ENCODE assay signal across 17 cellular contexts in the genomic region with DNA sequence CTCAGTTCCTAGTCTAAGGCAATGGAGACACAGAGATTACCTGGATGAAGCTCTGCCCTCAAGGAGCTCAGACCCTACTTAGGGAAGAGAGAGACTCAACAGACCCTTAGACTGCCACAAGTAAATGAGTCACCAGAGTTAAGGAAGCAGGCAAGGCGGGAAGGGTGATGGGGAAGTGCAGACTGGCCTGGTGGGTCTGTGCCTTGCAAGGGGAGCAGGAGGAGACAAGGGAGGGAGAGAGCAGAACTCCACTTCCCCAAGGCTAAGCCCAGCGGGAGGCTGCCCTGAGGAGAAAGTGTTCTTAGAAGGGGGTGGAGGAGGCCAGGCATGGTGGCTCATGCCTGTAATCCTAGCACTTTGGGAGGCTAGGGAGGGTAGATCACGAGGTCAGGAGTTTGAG.
A peak's percentile ranks its signal among the peaks of the same experiment; 100 is the strongest.
DNase-seq lines count a peak whose midpoint lies in the region; ATAC-seq and TF ChIP-seq lines count a peak whose summit lies in the region.
"Had no signal": no experiment of that assay in that cellular context is flagged by ENCODE, and none has a peak within 500 bp of the region (broad histone marks: within the 10 kb centered on the region; RNA-seq: fewer than 3 reads in every experiment).

No MANE protein-coding gene starts in this region.

- no peak overlapping the region for H3K4me3 ChIP-seq in tibial nerve
- H3K4me3 ChIP-seq: PC-9, SJSA1 had no signal

- peak; percentile 18 for DNase-seq in activated CD8-positive, alpha-beta memory T cell treated with anti-CD3 and anti-CD28 coated beads, Interleukin-2, amount 50 U/mL, for 48 hours
- DNase-seq in activated CD8-positive, alpha-beta memory T cell treated with anti-CD3 and anti-CD28 coated beads, Interleukin-2, amount 50 U/mL, for 4 hours, result no peak
- DNase-seq in MV-4-11 (lab: John Stamatoyannopoulos, UW) (peak; percentile 77), islet precursor cell (peak; percentile 51), ACHN (no peak), tibial nerve (ENCODE audit: low spot score in 2 of 2) (no peak), globus pallidus (ENCODE audit: low spot score) (no peak)
- DNase-seq: DMS79, H7, NCI-H1417 treated with DMSO at 0.1 percent for 48 hours, NCI-H187 treated with DMSO at 0.1 percent for 48 hours, NCI-H2227 treated with DMSO at 0.1 percent for 48 hours, NCI-H510A treated with DMSO at 0.1 percent for 48 hours, NCI-H82, PC-9 had no signal

- H3K36me3 ChIP-seq in tibial nerve, result no peaks in the 10 kb centered on the region
- H3K36me3 ChIP-seq: SJSA1 had no signal

- no peaks in the 10 kb centered on the region for H3K27me3 ChIP-seq in tibial nerve

- H3K27ac ChIP-seq in tibial nerve, result peak overlapping the region in 1 of 4 donors; percentile 29
- H3K27ac ChIP-seq: PC-9, SJSA1 had no signal

- no peak for ATAC-seq in HG03280 (IDR thresholded peaks at IDR 0.05; ENCODE audit: unreplicated experiment)

- H3K9me3 ChIP-seq in tibial nerve, result no peaks in the 10 kb centered on the region
- H3K9me3 ChIP-seq: SJSA1 had no signal

- no peak for TF ChIP-seq POLR2A in tibial nerve (IDR thresholded peaks at IDR 0.05)

- TF ChIP-seq EP300 in tibial nerve (IDR thresholded peaks at IDR 0.05), result no peak

- in situ Hi-C loops in ACHN (cut with HindIII; ENCODE audit: low pct_ligation_motif_present, low pct_unique_long_range_greater_than_20kb, low sequenced_read_pairs), result no loop called here

- WGBS in tibial nerve, 2 donors, result 49 to 53% methylated on average over 3 of the region's 3 CpGs

- no peaks in the 10 kb centered on the region for H3K4me1 ChIP-seq in tibial nerve
- H3K4me1 ChIP-seq: SJSA1 had no signal

- no peak for TF ChIP-seq CTCF in tibial nerve (IDR thresholded peaks at IDR 0.05)

Comparison
In these comparisons a context has a peak if more than half of its experiments do, and no peak if none do; other contexts are left out.
1. DNase-seq: peak in activated CD8-positive, alpha-beta memory T cell treated with anti-CD3 and anti-CD28 coated beads, Interleukin-2, amount 50 U/mL, for 48 hours (single experiment), MV-4-11 (single experiment) and islet precursor cell (single experiment); none in activated CD8-positive, alpha-beta memory T cell treated with anti-CD3 and anti-CD28 coated beads, Interleukin-2, amount 50 U/mL, for 4 hours (single experiment), ACHN (single experiment), tibial nerve (0 of 2) and globus pallidus (single experiment).